25 cellular contexts compared by ENCODE assay signal in genomic region chr10:46226900-46227558, GRCh38. TPM values are rescaled to one million over a fixed set of nuclear protein-coding genes. Genes with fewer than 3 reads are reported as not detected.
A peak's percentile ranks its signal among the peaks of the same experiment; 100 is the strongest.
DNase-seq lines count a peak whose midpoint lies in the region; ATAC-seq and TF ChIP-seq lines count a peak whose summit lies in the region.
"Had no signal": no experiment of that assay in that cellular context is flagged by ENCODE, and none has a peak within 500 bp of the region (broad histone marks: within the 10 kb centered on the region; RNA-seq: fewer than 3 reads in every experiment).

No MANE protein-coding gene starts in this region.

- no peak for ATAC-seq in activated CD8-positive, alpha-beta T cell treated with anti-CD3 and anti-CD28 coated beads, Interleukin-2, amount 10 ng/mL, durations not matched to agents 7 days and 5 days
- ATAC-seq in activated CD8-positive, alpha-beta T cell treated with anti-CD3 and anti-CD28 coated beads for 36 hours: no peak
- no peak for ATAC-seq in GM21717 (IDR thresholded peaks at IDR 0.05; ENCODE audit: unreplicated experiment)
- ATAC-seq: left colon had no signal

- peaks cover 33% of the 10 kb centered on the region for H3K36me3 Mint-ChIP-seq in activated CD8-positive, alpha-beta T cell treated with anti-CD3 and anti-CD28 coated beads, Interleukin-2, amount 10 ng/mL, durations not matched to agents 7 days and 5 days (ENCODE audit: low read depth)
- H3K36me3 Mint-ChIP-seq in activated CD8-positive, alpha-beta T cell treated with anti-CD3 and anti-CD28 coated beads for 36 hours (ENCODE audit: low read depth): peaks cover 2% of the 10 kb centered on the region
- H3K36me3 Mint-ChIP-seq: IgD-negative memory B cell, mesothelial cell of epicardium had no signal

- intact Hi-C loops in activated CD8-positive, alpha-beta T cell treated with anti-CD3 and anti-CD28 coated beads for 36 hours (cut with micrococcal nuclease): no loop called here
- intact Hi-C loops in lower leg skin (cut with DNase I; ENCODE audit: low total_unique reads): no loop called here

- H3K4me3 Mint-ChIP-seq in activated CD8-positive, alpha-beta T cell treated with anti-CD3 and anti-CD28 coated beads, Interleukin-2, amount 10 ng/mL, durations not matched to agents 7 days and 5 days: no peak overlapping the region
- no peak overlapping the region for H3K4me3 Mint-ChIP-seq in activated CD8-positive, alpha-beta T cell treated with anti-CD3 and anti-CD28 coated beads for 36 hours
- H3K4me3 Mint-ChIP-seq: activated B cell treated with CpG ODN at 0.5 μM for 24 hours; activated naive CD4-positive, alpha-beta T cell treated with anti-CD3 and anti-CD28 coated beads, Interleukin-2, amount 10 ng/mL, durations not matched to agents 7 days and 5 days; B cell; IgD-negative memory B cell; mesothelial cell of epicardium; nephron had no signal

- H3K9me3 Mint-ChIP-seq in activated CD8-positive, alpha-beta T cell treated with anti-CD3 and anti-CD28 coated beads, Interleukin-2, amount 10 ng/mL, durations not matched to agents 7 days and 5 days (ENCODE audit: insufficient read depth): peaks cover 7% of the 10 kb centered on the region
- H3K9me3 Mint-ChIP-seq in activated CD8-positive, alpha-beta T cell treated with anti-CD3 and anti-CD28 coated beads for 36 hours: peaks cover 3% of the 10 kb centered on the region
- H3K9me3 Mint-ChIP-seq: nephron had no signal

- TF ChIP-seq POLR2A in lower leg skin (IDR thresholded peaks at IDR 0.05): no peak

- no peak for TF ChIP-seq CTCF in activated CD8-positive, alpha-beta T cell treated with anti-CD3 and anti-CD28 coated beads for 36 hours (IDR thresholded peaks at IDR 0.05)
- no peak for TF ChIP-seq CTCF in lower leg skin (IDR thresholded peaks at IDR 0.05)

- H3K27ac Mint-ChIP-seq in activated CD8-positive, alpha-beta T cell treated with anti-CD3 and anti-CD28 coated beads, Interleukin-2, amount 10 ng/mL, durations not matched to agents 7 days and 5 days: no peak overlapping the region
- H3K27ac Mint-ChIP-seq in activated CD8-positive, alpha-beta T cell treated with anti-CD3 and anti-CD28 coated beads for 36 hours: no peak overlapping the region
- H3K27ac Mint-ChIP-seq: activated B cell treated with CpG ODN at 0.5 μM for 24 hours; activated naive CD4-positive, alpha-beta T cell treated with anti-CD3 and anti-CD28 coated beads, Interleukin-2, amount 10 ng/mL, durations not matched to agents 7 days and 5 days; B cell; mesothelial cell of epicardium; nephron had no signal

- WGBS in lower leg skin, 2 donors: 86% methylated on average over 7 of the region's 7 CpGs

- CTCF ChIA-PET in activated CD8-positive, alpha-beta T cell treated with anti-CD3 and anti-CD28 coated beads, Interleukin-2, amount 10 ng/mL, durations not matched to agents 7 days and 5 days (lab: Charles Lee): no interaction called here
- CTCF ChIA-PET in activated CD8-positive, alpha-beta T cell treated with anti-CD3 and anti-CD28 coated beads for 36 hours (lab: Charles Lee): interaction anchor here (1.1 to 1.5 kb wide), 3 partner anchors 32 to 99 kb away, joined by 3 to 4 read pairs (median 3); no protein-coding TSS in a partner anchor

- peak; percentile 11 for DNase-seq in activated CD8-positive, alpha-beta T cell treated with anti-CD3 and anti-CD28 coated beads, Interleukin-2, amount 10 ng/mL, durations not matched to agents 7 days and 5 days
- no peak for DNase-seq in activated CD8-positive, alpha-beta T cell treated with anti-CD3 and anti-CD28 coated beads for 36 hours
- DNase-seq in stimulated activated CD4-positive, alpha-beta T cell treated with anti-CD3 and anti-CD28 coated beads, Interleukin-4, amount 100 ng/mL, for 24 hours: peak; percentile 1
- no peak for DNase-seq in stimulated activated CD4-positive, alpha-beta T cell treated with anti-CD3 and anti-CD28 coated beads, Interleukin-4, amount 100 ng/mL, for 4 hours
- DNase-seq in lower leg skin (ENCODE audit: low spot score in 2 of 2): peak; percentile 7 to 74
- no peak for DNase-seq in NCI-H2029 treated with DMSO at 0.1 percent for 48 hours (lab: John Stamatoyannopoulos, UW)
- no peak for DNase-seq in HuH-7.5 (ENCODE audit: low spot score)
- DNase-seq: activated B cell treated with CpG ODN at 0.5 μM for 24 hours; activated naive CD4-positive, alpha-beta T cell treated with anti-CD3 and anti-CD28 coated beads, Interleukin-2, amount 10 ng/mL, durations not matched to agents 7 days and 5 days; GM23248; left colon; NCI-H1417 treated with DMSO at 0.1 percent for 48 hours; small intestine; stimulated activated CD4-positive, alpha-beta T cell treated with anti-CD3 and anti-CD28 coated beads, Interleukin-2, amount 100 ng/mL, for 48 hours had no signal

- POLR2A ChIA-PET in activated CD8-positive, alpha-beta T cell treated with anti-CD3 and anti-CD28 coated beads, Interleukin-2, amount 10 ng/mL, durations not matched to agents 7 days and 5 days (lab: Charles Lee): no interaction called here
- POLR2A ChIA-PET in activated CD8-positive, alpha-beta T cell treated with anti-CD3 and anti-CD28 coated beads for 36 hours (lab: Charles Lee): no interaction called here

- H3K27me3 Mint-ChIP-seq in activated CD8-positive, alpha-beta T cell treated with anti-CD3 and anti-CD28 coated beads, Interleukin-2, amount 10 ng/mL, durations not matched to agents 7 days and 5 days (ENCODE audit: low read depth): no peaks in the 10 kb centered on the region
- no peaks in the 10 kb centered on the region for H3K27me3 Mint-ChIP-seq in activated CD8-positive, alpha-beta T cell treated with anti-CD3 and anti-CD28 coated beads for 36 hours
- H3K27me3 Mint-ChIP-seq: activated B cell treated with CpG ODN at 0.5 μM for 24 hours; activated naive CD4-positive, alpha-beta T cell treated with anti-CD3 and anti-CD28 coated beads, Interleukin-2, amount 10 ng/mL, durations not matched to agents 7 days and 5 days; B cell; IgD-negative memory B cell had no signal

- no peaks in the 10 kb centered on the region for H3K4me1 Mint-ChIP-seq in activated CD8-positive, alpha-beta T cell treated with anti-CD3 and anti-CD28 coated beads, Interleukin-2, amount 10 ng/mL, durations not matched to agents 7 days and 5 days (ENCODE audit: low read depth)
- peaks cover 8% of the 10 kb centered on the region for H3K4me1 Mint-ChIP-seq in activated CD8-positive, alpha-beta T cell treated with anti-CD3 and anti-CD28 coated beads for 36 hours (ENCODE audit: low read depth)
- H3K4me1 Mint-ChIP-seq: activated B cell treated with CpG ODN at 0.5 μM for 24 hours; activated naive CD4-positive, alpha-beta T cell treated with anti-CD3 and anti-CD28 coated beads, Interleukin-2, amount 10 ng/mL, durations not matched to agents 7 days and 5 days; IgD-negative memory B cell; mesothelial cell of epicardium; nephron had no signal

- H3K4me3 ChIP-seq in lower leg skin (ENCODE audit: low read depth, poor library complexity, severe bottlenecking): no peak overlapping the region
- H3K4me3 ChIP-seq: GM23248 had no signal

RNA-seq across cellular contexts. Expression of gene ANTXRL, which starts 59.8 kb away (rescaled TPM):
- not detected for total RNA-seq in activated CD8-positive, alpha-beta T cell treated with anti-CD3 and anti-CD28 coated beads, Interleukin-2, amount 10 ng/mL, durations not matched to agents 7 days and 5 days
- total RNA-seq in activated CD8-positive, alpha-beta T cell treated with anti-CD3 and anti-CD28 coated beads for 36 hours: not detected
- total RNA-seq in lower leg skin: not detected
- total RNA-seq: activated B cell treated with CpG ODN at 0.5 μM for 24 hours; activated CD8-positive, alpha-beta memory T cell treated with anti-CD3 and anti-CD28 coated beads for 36 hours; astrocyte; B cell; cerebellum; fibroblast of lung; GM23248; left colon; MCF 10A; mesothelial cell of epicardium; RPMI7951 had no signal

Comparison
In these comparisons a context has a peak if more than half of its experiments do, and no peak if none do; other contexts are left out.
1. DNase-seq: peak in activated CD8-positive, alpha-beta T cell treated with anti-CD3 and anti-CD28 coated beads, Interleukin-2, amount 10 ng/mL, durations not matched to agents 7 days and 5 days (single experiment), stimulated activated CD4-positive, alpha-beta T cell treated with anti-CD3 and anti-CD28 coated beads, Interleukin-4, amount 100 ng/mL, for 24 hours (single experiment) and lower leg skin (2 of 2); none in activated CD8-positive, alpha-beta T cell treated with anti-CD3 and anti-CD28 coated beads for 36 hours (single experiment), stimulated activated CD4-positive, alpha-beta T cell treated with anti-CD3 and anti-CD28 coated beads, Interleukin-4, amount 100 ng/mL, for 4 hours (0 of 2), NCI-H2029 treated with DMSO at 0.1 percent for 48 hours (single experiment) and HuH-7.5 (single experiment).